15 cellular contexts compared by ENCODE assay signal in genomic region chr16:83272201-83272600, GRCh38.
"Had no signal": no experiment of that assay in that cellular context is flagged by ENCODE, and none has a peak within 500 bp of the region (broad histone marks: within the 10 kb centered on the region; RNA-seq: fewer than 3 reads in every experiment).

No MANE protein-coding gene starts in this region.

- H3K27me3 ChIP-seq: gastrocnemius medialis, heart right ventricle, neutrophil had no signal

- H3K27ac Mint-ChIP-seq: activated naive CD8-positive, alpha-beta T cell; T-helper 17 cell had no signal

- H3K4me1 Mint-ChIP-seq: naive thymus-derived CD8-positive, alpha-beta T cell; T-helper 17 cell had no signal

- H3K4me3 ChIP-seq: gastrocnemius medialis, heart right ventricle, mucosa of descending colon, skin epidermis had no signal

- H3K4me1 ChIP-seq: heart right ventricle had no signal

- H3K9me3 ChIP-seq: gastrocnemius medialis, heart right ventricle, mucosa of descending colon, neutrophil had no signal

- DNase-seq: activated CD4-positive, alpha-beta T cell treated with anti-CD3 and anti-CD28 coated beads, Interleukin-2, amount 50 U/mL, for 1 hour; activated CD8-positive, alpha-beta memory T cell treated with anti-CD3 and anti-CD28 coated beads for 24 hours; activated gamma-delta T cell treated with Interleukin-2 at 50 U/mL for 16 hours; effector CD8-positive, alpha-beta T cell; gastrocnemius medialis; heart right ventricle; mucosa of descending colon; naive thymus-derived CD8-positive, alpha-beta T cell; stimulated activated CD4-positive, alpha-beta T cell treated with anti-CD3 and anti-CD28 coated beads, Interleukin-15, amount 100 ng/mL, for 24 hours; stimulated activated CD4-positive, alpha-beta T cell treated with anti-CD3 and anti-CD28 coated beads, Interleukin-4, amount 100 ng/mL, for 4 hours; stimulated activated naive CD8-positive, alpha-beta T cell treated with anti-CD3 and anti-CD28 coated beads, Interleukin-15, Interleukin-2, amounts not matched to agents 100 U/mL and 50 U/mL, for 24 hours; T-helper 17 cell had no signal

- H3K27ac ChIP-seq: gastrocnemius medialis, heart right ventricle, neutrophil, skin epidermis had no signal

- H3K4me3 Mint-ChIP-seq: activated naive CD8-positive, alpha-beta T cell; naive thymus-derived CD8-positive, alpha-beta T cell; T-helper 17 cell had no signal

- H3K36me3 Mint-ChIP-seq: activated naive CD8-positive, alpha-beta T cell; naive thymus-derived CD8-positive, alpha-beta T cell had no signal

- ATAC-seq: gastrocnemius medialis; heart right ventricle; mucosa of descending colon; naive thymus-derived CD8-positive, alpha-beta T cell; stimulated activated naive CD8-positive, alpha-beta T cell treated with anti-CD3 and anti-CD28 coated beads, Interleukin-15, Interleukin-2, amounts not matched to agents 100 U/mL and 50 U/mL, for 24 hours; T-helper 17 cell had no signal

- H3K36me3 ChIP-seq: gastrocnemius medialis, neutrophil had no signal
